21 cellular contexts compared by ENCODE assay signal in genomic region chr1:238088891-238089290, GRCh38.
DNase-seq lines count a peak whose midpoint lies in the region; ATAC-seq and TF ChIP-seq lines count a peak whose summit lies in the region.
"Had no signal": no experiment of that assay in that cellular context is flagged by ENCODE, and none has a peak within 500 bp of the region (broad histone marks: within the 10 kb centered on the region; RNA-seq: fewer than 3 reads in every experiment).

No MANE protein-coding gene starts in this region.

- H3K4me1 Mint-ChIP-seq in T-helper 2 cell treated with Interferon-gamma antibody and Interleukin-4, amounts not matched to agents 5 μg/mL and 100 μg/mL, for 36 hours (ENCODE audit: low read depth) = no peaks in the 10 kb centered on the region
- H3K4me1 Mint-ChIP-seq: CD14-positive monocyte had no signal

- no peaks in the 10 kb centered on the region for H3K27me3 Mint-ChIP-seq in T-helper 2 cell treated with Interferon-gamma antibody and Interleukin-4, amounts not matched to agents 5 μg/mL and 100 μg/mL, for 36 hours (ENCODE audit: low read depth)
- H3K27me3 Mint-ChIP-seq: activated T-cell treated with anti-CD3 and anti-CD28 coated beads, Interleukin-2, amount 50 U/mL, for 24 hours had no signal

- H3K9me3 Mint-ChIP-seq in T-helper 2 cell treated with Interferon-gamma antibody and Interleukin-4, amounts not matched to agents 5 μg/mL and 100 μg/mL, for 36 hours = peaks cover 15% of the 10 kb centered on the region
- H3K9me3 Mint-ChIP-seq: neural crest cell had no signal

- H3K9ac ChIP-seq in smooth muscle cell (ENCODE audit: low read depth) = no peak overlapping the region

- H3K36me3 ChIP-seq in smooth muscle cell (ENCODE audit: low read depth) = no peaks in the 10 kb centered on the region
- H3K36me3 ChIP-seq: cardiac muscle cell, prostate gland had no signal

- H3K79me2 ChIP-seq in smooth muscle cell (ENCODE audit: low read depth) = no peaks in the 10 kb centered on the region

- no peak overlapping the region for H3K27ac ChIP-seq in smooth muscle cell (ENCODE audit: low read depth)
- H3K27ac ChIP-seq: cardiac muscle cell, prostate gland had no signal

- H3K4me3 Mint-ChIP-seq in T-helper 2 cell treated with Interferon-gamma antibody and Interleukin-4, amounts not matched to agents 5 μg/mL and 100 μg/mL, for 36 hours = no peak overlapping the region
- H3K4me3 Mint-ChIP-seq: activated T-cell treated with anti-CD3 and anti-CD28 coated beads, Interleukin-2, amount 50 U/mL, for 24 hours; CD14-positive monocyte; neural crest cell had no signal

- no peak for ATAC-seq in GM18502 (IDR thresholded peaks at IDR 0.05; ENCODE audit: poor library complexity, unreplicated experiment)
- ATAC-seq: left ventricle myocardium superior had no signal

- TF ChIP-seq CTCF in smooth muscle cell (IDR thresholded peaks at IDR 0.05; ENCODE audit: borderline replicate concordance, insufficient read depth, poor library complexity, severe bottlenecking) = no peak

- H3K4me2 ChIP-seq in smooth muscle cell = no peak overlapping the region

- no peaks in the 10 kb centered on the region for H3K4me1 ChIP-seq in smooth muscle cell (ENCODE audit: low read depth)
- H3K4me1 ChIP-seq: prostate gland had no signal

- no peaks in the 10 kb centered on the region for H4K20me1 ChIP-seq in smooth muscle cell (ENCODE audit: low read depth)

- 63% methylated on average over 3 of the region's 3 CpGs for WGBS in smooth muscle cell (ENCODE audit: low lambda C conversion rate)

- no peaks in the 10 kb centered on the region for H3K9me3 ChIP-seq in smooth muscle cell (replicated peaks; ENCODE audit: low read depth)
- H3K9me3 ChIP-seq: prostate gland had no signal

- no peaks in the 10 kb centered on the region for H3F3A ChIP-seq in smooth muscle cell (ENCODE audit: low read depth)

- H3K4me3 ChIP-seq in smooth muscle cell = no peak overlapping the region
- H3K4me3 ChIP-seq: cardiac muscle cell, prostate gland had no signal

- DNase-seq in DMS153 (lab: John Stamatoyannopoulos, UW) (peak; percentile 82), NCI-H1417 (lab: John Stamatoyannopoulos, UW) (peak in 2 of 3 experiments; percentile 70 to 96), SW480 (ENCODE audit: low spot score) (peak; percentile 17), kidney glomerular epithelial cell (lab: John Stamatoyannopoulos, UW) (peak; percentile 19), smooth muscle cell (lab: John Stamatoyannopoulos, UW; ENCODE audit: unreplicated experiment) (no peak), G401 (ENCODE audit: low spot score) (no peak)
- DNase-seq in T-helper 2 cell treated with Interferon-gamma antibody and Interleukin-4, amounts not matched to agents 5 μg/mL and 100 μg/mL, for 36 hours (ENCODE audit: low spot score) = no peak
- DNase-seq: activated CD8-positive, alpha-beta memory T cell treated with anti-CD3 and anti-CD28 coated beads for 24 hours; activated naive CD4-positive, alpha-beta T cell; activated T-cell treated with anti-CD3 and anti-CD28 coated beads, Interleukin-2, amount 50 U/mL, for 24 hours; DMS79 treated with DMSO at 0.1 percent for 48 hours; left ventricle myocardium superior; NCI-H2171; NCI-H524 treated with DMSO at 0.1 percent for 48 hours; SHP77; SW 1271 had no signal

- no peaks in the 10 kb centered on the region for H3K27me3 ChIP-seq in smooth muscle cell (ENCODE audit: low read depth)
- H3K27me3 ChIP-seq: cardiac muscle cell had no signal

- in situ Hi-C loops in G401 (cut with HindIII; ENCODE audit: low sequenced_read_pairs) = no loop called here

- H3K36me3 Mint-ChIP-seq in T-helper 2 cell treated with Interferon-gamma antibody and Interleukin-4, amounts not matched to agents 5 μg/mL and 100 μg/mL, for 36 hours (ENCODE audit: low read depth) = no peaks in the 10 kb centered on the region
- H3K36me3 Mint-ChIP-seq: CD14-positive monocyte had no signal

- no peak overlapping the region for H3K27ac Mint-ChIP-seq in T-helper 2 cell treated with Interferon-gamma antibody and Interleukin-4, amounts not matched to agents 5 μg/mL and 100 μg/mL, for 36 hours
- H3K27ac Mint-ChIP-seq: activated T-cell treated with anti-CD3 and anti-CD28 coated beads, Interleukin-2, amount 50 U/mL, for 24 hours; CD14-positive monocyte had no signal

- no peak overlapping the region for H2AFZ ChIP-seq in smooth muscle cell (ENCODE audit: low read depth)

Comparison
In these comparisons a context has a peak if more than half of its experiments do, and no peak if none do; other contexts are left out.
1. DNase-seq: peak in DMS153 (single experiment), NCI-H1417 (2 of 3), SW480 (single experiment) and kidney glomerular epithelial cell (single experiment); none in smooth muscle cell (single experiment), G401 (single experiment) and T-helper 2 cell treated with Interferon-gamma antibody and Interleukin-4, amounts not matched to agents 5 μg/mL and 100 μg/mL, for 36 hours (single experiment).